ENCODE assay signal across 25 cellular contexts in genomic region chr2:145731467-145731866, GRCh38.
DNase-seq lines count a peak whose midpoint lies in the region; ATAC-seq, FAIRE-seq and TF ChIP-seq lines count a peak whose summit lies in the region.
"Had no signal": no experiment of that assay in that cellular context is flagged by ENCODE, and none has a peak within 500 bp of the region (broad histone marks: within the 10 kb centered on the region; RNA-seq: fewer than 3 reads in every experiment).

No MANE protein-coding gene starts in this region.

- H2AK5ac ChIP-seq in IMR-90 (ENCODE audit: low read depth, low read length), result no peak overlapping the region

- no peak overlapping the region for H3K4ac ChIP-seq in IMR-90 (ENCODE audit: low read depth, low read length)

- H2AFZ ChIP-seq in GM23338 (peak overlapping the region; percentile 48; the same call in 1 of the 2 replicates), IMR-90 (replicated peaks; ENCODE audit: low read length, poor library complexity) (no peak overlapping the region), K562 (ENCODE audit: low read depth, low read length) (peak overlapping the region; percentile 12; the same call in 1 of the 2 replicates)

- ATAC-seq in GM23338 (no peak), IMR-90 (ENCODE audit: low read depth) (no peak), K562 (no peak), GM21576 (IDR thresholded peaks at IDR 0.05; ENCODE audit: unreplicated experiment) (no peak)
- ATAC-seq: A549; CD8-positive, alpha-beta T cell had no signal

- H2AK9ac ChIP-seq in IMR-90 (replicated peaks; ENCODE audit: low read depth, low read length, poor library complexity), result no peak overlapping the region

- H3K4me3 Mint-ChIP-seq in GM23338, result no peak overlapping the region
- H3K4me3 Mint-ChIP-seq: B cell; CD4-positive, alpha-beta T cell; CD8-positive, alpha-beta T cell had no signal

- H3F3A ChIP-seq in GM23338 (replicated peaks; ENCODE audit: low read depth), result no peaks in the 10 kb centered on the region

- DNase-seq in D721Med (ENCODE audit: insufficient read length, low spot score) (no peak), GM23338 (ENCODE audit: low spot score) (no peak), IMR-90 (no peak), K562 (ENCODE audit: extremely low read depth in 1 of 4, low spot score in 3 of 4) (no peak), H54 (ENCODE audit: insufficient read length, low spot score) (no peak), A172 (ENCODE audit: low spot score) (no peak)
- DNase-seq: 8988T; AML-193; Caco-2; Calu3; CD4-positive, alpha-beta T cell; CD8-positive, alpha-beta T cell; DMS 273 treated with DMSO at 0.1 percent for 48 hours; DMS153; DMS53; DMS79; DND-41; EL; GDM1 had no signal

- H3K79me1 ChIP-seq in IMR-90 (ENCODE audit: low read depth in 1 of 2, low read length in 2 of 2), result no peaks in the 10 kb centered on the region

- H3K9me2 ChIP-seq in GM23338 (ENCODE audit: insufficient read depth), result peaks cover 10% of the 10 kb centered on the region; the same call in 1 of the 2 replicates

- no peak overlapping the region for H3K14ac ChIP-seq in IMR-90 (replicated peaks; ENCODE audit: low read depth, low read length)

- no peak overlapping the region for H3K4me3 ChIP-seq in GM23338
- H3K4me3 ChIP-seq in IMR-90 (ENCODE audit: insufficient read depth, low read depth, low read length), result no peak overlapping the region
- no peak overlapping the region for H3K4me3 ChIP-seq in K562
- H3K4me3 ChIP-seq: A549; BLaER1 treated with 17β-estradiol and CSF1 and Interleukin-3, amounts not matched to agents 10 nM and 100 nM had no signal

- no peak for TF ChIP-seq POLR2A in IMR-90 (IDR thresholded peaks at IDR 0.05; ENCODE audit: low read depth, low read length)
- no peak for TF ChIP-seq POLR2A in K562 (conservative IDR thresholded peaks at IDR 0.05)
- no peak for TF ChIP-seq POLR2A in H54 (IDR thresholded peaks at IDR 0.05; ENCODE audit: low read depth, low read length)

- in situ Hi-C loops in IMR-90 (cut with MboI; ENCODE audit: low sequenced_read_pairs), result no loop called here
- in situ Hi-C loops in K562 (cut with MboI), result no loop called here

- H3K79me2 ChIP-seq in GM23338 (replicated peaks; ENCODE audit: insufficient read depth) (no peaks in the 10 kb centered on the region), K562 (ENCODE audit: control insufficient read depth, insufficient read depth, low read length) (no peaks in the 10 kb centered on the region)

- no peak overlapping the region for H2BK20ac ChIP-seq in IMR-90 (ENCODE audit: low read depth, low read length)

- no peak overlapping the region for H2BK15ac ChIP-seq in IMR-90 (ENCODE audit: low read depth, low read length)

- H3K27me3 ChIP-seq in GM23338 (ENCODE audit: insufficient read depth), result no peaks in the 10 kb centered on the region
- H3K27me3 ChIP-seq in IMR-90 (ENCODE audit: control insufficient read depth, insufficient read depth, low read length), result no peaks in the 10 kb centered on the region
- H3K27me3 ChIP-seq in K562 (ENCODE audit: control insufficient read depth in 2 of 2, insufficient read depth in 2 of 2, low read length in 2 of 2), result no peaks in the 10 kb centered on the region
- H3K27me3 ChIP-seq: BLaER1 treated with 17β-estradiol and CSF1 and Interleukin-3, amounts not matched to agents 10 nM and 100 nM had no signal

- H3K27me3 Mint-ChIP-seq in GM23338 (ENCODE audit: insufficient read depth, low read depth, poor library complexity), result peaks cover 2% of the 10 kb centered on the region
- H3K27me3 Mint-ChIP-seq: B cell; CD4-positive, alpha-beta T cell had no signal

- H3K27ac Mint-ChIP-seq in GM23338, result no peak overlapping the region
- H3K27ac Mint-ChIP-seq: B cell; CD4-positive, alpha-beta T cell; CD8-positive, alpha-beta T cell had no signal

- H3K23ac ChIP-seq in IMR-90 (ENCODE audit: low read depth, low read length), result no peak overlapping the region

- no peaks in the 10 kb centered on the region for H3K9me3 ChIP-seq in IMR-90 (ENCODE audit: control insufficient read depth, insufficient read depth, low read length)
- peaks cover 2% of the 10 kb centered on the region; the same call in 1 of the 2 replicates for H3K9me3 ChIP-seq in K562 (replicated peaks; ENCODE audit: control insufficient read depth, insufficient read depth, low read depth, low read length)
- H3K9me3 ChIP-seq: A549; BLaER1 treated with 17β-estradiol and CSF1 and Interleukin-3, amounts not matched to agents 10 nM and 100 nM; Caco-2 had no signal

- no peaks in the 10 kb centered on the region for H3K36me3 Mint-ChIP-seq in GM23338 (ENCODE audit: low read depth)
- H3K36me3 Mint-ChIP-seq: CD8-positive, alpha-beta T cell had no signal

- intact Hi-C loops in IMR-90 (cut with micrococcal nuclease) (no loop called here), K562 (cut with micrococcal nuclease) (no loop called here)

- BruUV-seq in IMR-90 (replicated peaks; lab: Mats Ljungman, UMichigan), result no TSS peak
- BruUV-seq in K562 (replicated peaks; lab: Mats Ljungman, UMichigan), result no TSS peak

- H4K5ac ChIP-seq in IMR-90 (ENCODE audit: low read depth, low read length), result no peak overlapping the region

- H4K20me1 ChIP-seq in GM23338 (replicated peaks; ENCODE audit: insufficient read depth) (no peaks in the 10 kb centered on the region), IMR-90 (ENCODE audit: insufficient read depth, low read length) (no peaks in the 10 kb centered on the region), K562 (replicated peaks; ENCODE audit: control insufficient read depth, insufficient read depth, low read length) (no peaks in the 10 kb centered on the region)
- H4K20me1 ChIP-seq: BLaER1 treated with 17β-estradiol and CSF1 and Interleukin-3, amounts not matched to agents 10 nM and 100 nM had no signal

- no peak for TF ChIP-seq RAD21 in IMR-90 (IDR thresholded peaks at IDR 0.05; ENCODE audit: low read length)
- TF ChIP-seq RAD21 in K562 (CRISPR knock-in tag; conservative IDR thresholded peaks at IDR 0.05 in 1 of 2, IDR thresholded peaks at IDR 0.05 in 1 of 2), result no peak

- POLR2A ChIA-PET in IMR-90 (lab: Charles Lee; ENCODE audit: unreplicated experiment), result no interaction called here
- POLR2A ChIA-PET in K562 (lab: Yijun Ruan, JAX), result interaction anchor here (0.6 kb wide), 1 partner anchor 186 kb away, joined by 3 read pairs; no protein-coding TSS in a partner anchor

- H3K9me3 Mint-ChIP-seq in GM23338, result no peaks in the 10 kb centered on the region; the same call in 1 of the 3 replicates
- H3K9me3 Mint-ChIP-seq: CD4-positive, alpha-beta T cell; CD8-positive, alpha-beta T cell had no signal

- no peak overlapping the region for H2BK120ac ChIP-seq in IMR-90 (ENCODE audit: low read depth, low read length)

- TF ChIP-seq CTCF in D721Med (IDR thresholded peaks at IDR 0.05; ENCODE audit: insufficient read depth, missing control alignments), result no peak
- TF ChIP-seq CTCF in GM23338 (conservative IDR thresholded peaks at IDR 0.05; ENCODE audit: low read depth in 2 of 2), result no peak
- no peak for TF ChIP-seq CTCF in IMR-90 (conservative IDR thresholded peaks at IDR 0.05; ENCODE audit: low read depth, low read length)
- no peak for TF ChIP-seq CTCF in K562 (IDR thresholded peaks at IDR 0.05 in 2 of 3, conservative IDR thresholded peaks at IDR 0.05 in 1 of 3; ENCODE audit: insufficient read depth in 2 of 3, low read depth in 1 of 3, low read length in 3 of 3)

- CTCF ChIA-PET in IMR-90 (lab: Yijun Ruan, JAX), result no interaction called here
- CTCF ChIA-PET in K562 (lab: Yijun Ruan, JAX; ENCODE audit: low intra/inter-chr PET ratio), result no interaction called here

- H4K8ac ChIP-seq in IMR-90 (ENCODE audit: low read depth in 2 of 2, low read length in 2 of 2), result no peak overlapping the region

- FAIRE-seq in D721Med (lab: Jason Lieb, UNC) (peak; percentile 68), K562 (lab: Jason Lieb, UNC) (no peak), H54 (lab: Jason Lieb, UNC) (no peak)
- FAIRE-seq: A549, GM12891 had no signal

- H3K18ac ChIP-seq in IMR-90 (ENCODE audit: low read depth, low read length), result no peak overlapping the region

- H3K4me2 ChIP-seq in GM23338, result no peak overlapping the region
- no peak overlapping the region for H3K4me2 ChIP-seq in IMR-90 (ENCODE audit: low read depth, low read length)
- no peak overlapping the region for H3K4me2 ChIP-seq in K562 (ENCODE audit: insufficient read depth, low read length)
- H3K4me2 ChIP-seq: A549; BLaER1 treated with 17β-estradiol and CSF1 and Interleukin-3, amounts not matched to agents 10 nM and 100 nM had no signal

- no peak overlapping the region for H4K91ac ChIP-seq in IMR-90 (ENCODE audit: insufficient read depth, low read depth, low read length)

- no peak overlapping the region for H3K56ac ChIP-seq in IMR-90 (ENCODE audit: extremely low read depth, insufficient read depth, low read length)

- H3K27ac ChIP-seq in GM23338 (ENCODE audit: low read depth) (no peak overlapping the region), IMR-90 (ENCODE audit: insufficient read depth, low read length) (no peak overlapping the region), K562 (ENCODE audit: extremely low read depth, low read depth, low read length) (no peak overlapping the region)
- H3K27ac ChIP-seq: A549; BLaER1 treated with 17β-estradiol and CSF1 and Interleukin-3, amounts not matched to agents 10 nM and 100 nM; C4-2B had no signal

- H3K9ac ChIP-seq in IMR-90 (ENCODE audit: low read depth, low read length), result no peak overlapping the region
- no peak overlapping the region for H3K9ac ChIP-seq in K562 (ENCODE audit: insufficient read depth in 1 of 2, low read depth in 2 of 2, low read length in 2 of 2)
- H3K9ac ChIP-seq: BLaER1 treated with 17β-estradiol and CSF1 and Interleukin-3, amounts not matched to agents 10 nM and 100 nM had no signal

- H3K36me3 ChIP-seq in GM23338 (ENCODE audit: insufficient read depth) (no peaks in the 10 kb centered on the region), IMR-90 (ENCODE audit: control insufficient read depth, insufficient read depth, low read length) (no peaks in the 10 kb centered on the region), K562 (ENCODE audit: control insufficient read depth, insufficient read depth, low read length) (no peaks in the 10 kb centered on the region; the same call in 1 of the 3 replicates)
- H3K36me3 ChIP-seq: BLaER1 treated with 17β-estradiol and CSF1 and Interleukin-3, amounts not matched to agents 10 nM and 100 nM had no signal

- H3K4me1 Mint-ChIP-seq in GM23338, result peaks cover 5% of the 10 kb centered on the region; the same call in 1 of the 3 replicates
- H3K4me1 Mint-ChIP-seq: B cell had no signal

- dilution Hi-C loops in IMR-90 (cut with HindIII; ENCODE audit: low sequenced_read_pairs, unreplicated experiment), result no loop called here

- H3K4me1 ChIP-seq in GM23338 (ENCODE audit: insufficient read depth) (no peaks in the 10 kb centered on the region), IMR-90 (ENCODE audit: control insufficient read depth, insufficient read depth, low read length) (no peaks in the 10 kb centered on the region), K562 (replicated peaks in 1 of 2; ENCODE audit: control insufficient read depth in 2 of 2, insufficient read depth in 2 of 2, low read length in 2 of 2) (peaks cover 0 to 15% of the 10 kb centered on the region in 2 experiments; a peak in 2 of 5 replicates)
- H3K4me1 ChIP-seq: A549; BLaER1 treated with 17β-estradiol and CSF1 and Interleukin-3, amounts not matched to agents 10 nM and 100 nM; Caco-2 had no signal

- no peaks in the 10 kb centered on the region for H3K9me1 ChIP-seq in IMR-90 (ENCODE audit: insufficient read depth, low read length)
- H3K9me1 ChIP-seq in K562 (ENCODE audit: control insufficient read depth, insufficient read depth, low read length), result no peaks in the 10 kb centered on the region

- WGBS in IMR-90 (ENCODE audit: extremely low coverage in 2 of 2, insufficient read length in 1 of 2), 2 experiments, result no CpG with 5 or more reads among the region's 4 CpGs
- WGBS in K562 (ENCODE audit: insufficient coverage, low coverage, missing lambda C conversion rate), result 68% methylated on average over 3 of the region's 4 CpGs

- no peak for TF ChIP-seq EP300 in K562 (IDR thresholded peaks at IDR 0.05; ENCODE audit: low read length)

- H2BK5ac ChIP-seq in IMR-90 (ENCODE audit: low read depth, low read length, poor library complexity, severe bottlenecking), result no peak overlapping the region
